Comparison of ENCODE assay signal across 28 cellular contexts in the genomic region with DNA sequence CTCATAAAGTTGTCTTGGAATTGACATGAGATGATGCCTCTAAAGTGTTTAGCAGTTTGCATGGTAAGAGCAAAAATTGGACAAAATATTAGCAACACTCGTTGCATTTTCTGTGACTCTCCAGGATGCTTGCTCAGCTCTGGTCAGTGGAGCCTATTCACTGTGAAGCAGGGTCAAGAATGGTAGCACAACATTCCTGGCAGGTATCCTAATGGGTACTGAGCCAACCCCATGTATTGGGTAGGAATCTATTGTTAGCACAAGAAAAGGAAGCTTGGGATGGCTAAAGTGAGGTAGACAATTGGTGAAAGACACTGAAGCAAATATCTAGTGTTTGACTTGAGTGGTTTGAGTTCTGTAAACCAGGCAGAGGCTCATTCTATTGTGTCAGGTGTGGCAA. TPM values are rescaled to one million over a fixed set of nuclear protein-coding genes. Genes with fewer than 3 reads are reported as not detected.
A peak's percentile ranks its signal among the peaks of the same experiment; 100 is the strongest.
DNase-seq lines count a peak whose midpoint lies in the region; ATAC-seq, FAIRE-seq and TF ChIP-seq lines count a peak whose summit lies in the region.
"Had no signal": no experiment of that assay in that cellular context is flagged by ENCODE, and none has a peak within 500 bp of the region (broad histone marks: within the 10 kb centered on the region; RNA-seq: fewer than 3 reads in every experiment).

No MANE protein-coding gene starts in this region.

- peaks cover 6% of the 10 kb centered on the region for H3K27me3 Mint-ChIP-seq in brain
- H3K27me3 Mint-ChIP-seq: T-helper 17 cell had no signal

- H3K27ac ChIP-seq in A549 (peak overlapping the region in 1 of 2 experiments; percentile 88; a peak in 3 of 6 replicates), vagina (no peak overlapping the region), right atrium auricular region (no peak overlapping the region)
- H3K27ac ChIP-seq: SJCRH30, skin epidermis had no signal

- peak overlapping the region in 1 of 5 experiments; percentile 15 for H3K4me3 Mint-ChIP-seq in brain
- H3K4me3 Mint-ChIP-seq: activated CD4-positive, alpha-beta memory T cell treated with anti-CD3 and anti-CD28 coated beads for 36 hours; IgD-negative memory B cell; natural killer cell treated with Interleukin-12 subunit alpha and Interleukin-12 subunit beta and Interleukin-15 and Interleukin-18, amount 100 ng/mL, for 72 hours; T-helper 17 cell had no signal

- H3K4me1 ChIP-seq in A549 = peaks cover 17% of the 10 kb centered on the region
- peaks cover 17% of the 10 kb centered on the region for H3K4me1 ChIP-seq in vagina
- H3K4me1 ChIP-seq in right atrium auricular region = peaks cover 0 to 13% of the 10 kb centered on the region in 2 donors

- CTCF ChIA-PET in A549 (lab: Yijun Ruan, JAX) = interaction anchor here (1.1 to 5.2 kb wide), 5 partner anchors 8 to 970 kb away, joined by 3 to 21 read pairs (median 12); no protein-coding TSS in a partner anchor

- no peak for TF ChIP-seq CTCF in A549 (IDR thresholded peaks at IDR 0.05)
- TF ChIP-seq CTCF in brain (conservative IDR thresholded peaks at IDR 0.05) = no peak
- TF ChIP-seq CTCF in vagina (IDR thresholded peaks at IDR 0.05) = no peak
- no peak for TF ChIP-seq CTCF in right atrium auricular region (IDR thresholded peaks at IDR 0.05)

- WGBS in A549 (ENCODE audit: missing lambda C conversion rate) = 67% methylated on average over 1 of the region's 1 CpG

- no peak overlapping the region for H3K4me3 ChIP-seq in A549
- no peak overlapping the region for H3K4me3 ChIP-seq in vagina
- H3K4me3 ChIP-seq in right atrium auricular region = no peak overlapping the region
- H3K4me3 ChIP-seq: SJCRH30, skin epidermis, stomach had no signal

- H3K4me2 ChIP-seq in A549 = no peak overlapping the region

- no peaks in the 10 kb centered on the region for H3K27me3 ChIP-seq in vagina
- no peaks in the 10 kb centered on the region for H3K27me3 ChIP-seq in right atrium auricular region
- H3K27me3 ChIP-seq: SJCRH30, stomach had no signal

- peaks cover 42% of the 10 kb centered on the region for H3K4me1 Mint-ChIP-seq in brain

- POLR2A ChIA-PET in A549 (lab: Yijun Ruan, JAX) = no interaction called here

- H3K27ac Mint-ChIP-seq in brain = peak overlapping the region in 3 of 5 experiments; percentile 12 to 66 (median 36)
- H3K27ac Mint-ChIP-seq: activated CD4-positive, alpha-beta memory T cell treated with anti-CD3 and anti-CD28 coated beads for 36 hours; IgD-negative memory B cell; natural killer cell treated with Interleukin-12 subunit alpha and Interleukin-12 subunit beta and Interleukin-15 and Interleukin-18, amount 100 ng/mL, for 72 hours had no signal

- intact Hi-C loops in vagina (cut with DNase I) = no loop called here

- ATAC-seq in A549 = no peak
- no peak for ATAC-seq in HG02678 (IDR thresholded peaks at IDR 0.05; ENCODE audit: unreplicated experiment)
- ATAC-seq in HG03108 (IDR thresholded peaks at IDR 0.05; ENCODE audit: unreplicated experiment) = no peak
- ATAC-seq: natural killer cell treated with Interleukin-12 subunit alpha and Interleukin-12 subunit beta and Interleukin-15 and Interleukin-18, amount 100 ng/mL, for 72 hours; T-helper 17 cell had no signal

- TF ChIP-seq POLR2A in A549 (IDR thresholded peaks at IDR 0.05; ENCODE audit: low read length) (no peak), vagina (IDR thresholded peaks at IDR 0.05) (no peak)

- H3K9me3 Mint-ChIP-seq in brain = peaks cover 0 to 5% (median 0%) of the 10 kb centered on the region in 5 experiments
- H3K9me3 Mint-ChIP-seq: activated CD4-positive, alpha-beta memory T cell treated with anti-CD3 and anti-CD28 coated beads for 36 hours; IgD-negative memory B cell; natural killer cell treated with Interleukin-12 subunit alpha and Interleukin-12 subunit beta and Interleukin-15 and Interleukin-18, amount 100 ng/mL, for 72 hours had no signal

- TF ChIP-seq EP300 in A549 (IDR thresholded peaks at IDR 0.05) (no peak), Ishikawa (IDR thresholded peaks at IDR 0.05; ENCODE audit: borderline replicate concordance) (peak; percentile 31; the same call in 1 of the 2 replicates)

- H3K9me3 ChIP-seq in A549 = no peaks in the 10 kb centered on the region
- H3K9me3 ChIP-seq in vagina = no peaks in the 10 kb centered on the region
- no peaks in the 10 kb centered on the region for H3K9me3 ChIP-seq in right atrium auricular region
- H3K9me3 ChIP-seq: SJCRH30, stomach had no signal

- DNase-seq in A549 (ENCODE audit: low read depth in 1 of 2, low spot score in 1 of 2) (no peak), myocyte (ENCODE audit: low read depth) (peak; percentile 24), vagina (ENCODE audit: extremely low spot score in 2 of 2) (no peak), right atrium auricular region (ENCODE audit: low spot score) (no peak)
- DNase-seq: activated CD4-positive, alpha-beta memory T cell treated with anti-CD3 and anti-CD28 coated beads for 36 hours; activated naive CD4-positive, alpha-beta T cell; activated T-cell treated with anti-CD3 and anti-CD28 coated beads, Interleukin-2, amount 50 U/mL, for 1 hour; amygdala; HCEC 1CT; NCI-H1105; NCI-H2171; NCI-H526 treated with DMSO at 0.1 percent for 48 hours; OCI-M1; stimulated activated CD4-positive, alpha-beta T cell treated with anti-CD3 and anti-CD28 coated beads, Interleukin-2, amount 100 ng/mL, for 48 hours; stomach; T-helper 17 cell had no signal

- TF ChIP-seq RAD21 in A549 (conservative IDR thresholded peaks at IDR 0.05 in 1 of 2, IDR thresholded peaks at IDR 0.05 in 1 of 2) (no peak), Ishikawa (IDR thresholded peaks at IDR 0.05; ENCODE audit: low read depth) (no peak)

- no peaks in the 10 kb centered on the region for H3K36me3 ChIP-seq in vagina
- no peaks in the 10 kb centered on the region for H3K36me3 ChIP-seq in right atrium auricular region
- H3K36me3 ChIP-seq: SJCRH30, stomach had no signal

- H3K36me3 Mint-ChIP-seq in brain = no peaks in the 10 kb centered on the region
- H3K36me3 Mint-ChIP-seq: activated CD4-positive, alpha-beta memory T cell treated with anti-CD3 and anti-CD28 coated beads for 36 hours; IgD-negative memory B cell; natural killer cell treated with Interleukin-12 subunit alpha and Interleukin-12 subunit beta and Interleukin-15 and Interleukin-18, amount 100 ng/mL, for 72 hours had no signal

- peak; percentile 28 for FAIRE-seq in A549 (lab: Jason Lieb, UNC)
- FAIRE-seq: GM12892, keratinocyte had no signal

TF ChIP-seq in A549, 52 proteins besides CTCF, POLR2A, EP300 and RAD21:
- TF ChIP-seq ZSCAN20 (CRISPR knock-in tag; IDR thresholded peaks at IDR 0.05) (no peak), SREBF2 (IDR thresholded peaks at IDR 0.05) (no peak)
TF ChIP-seq in A549: peak in this region for 0.

TF ChIP-seq in Ishikawa, 13 proteins besides CTCF, POLR2A, EP300 and RAD21:
- TF ChIP-seq NFIC (IDR thresholded peaks at IDR 0.05) (peak; percentile 61), TEAD4 (IDR thresholded peaks at IDR 0.05) (peak; percentile 52; the same call in 1 of the 2 replicates), TAF1 (IDR thresholded peaks at IDR 0.05; ENCODE audit: low read depth) (no peak), YY1 (IDR thresholded peaks at IDR 0.05; ENCODE audit: low read depth) (no peak)
- TF ChIP-seq, protein P1, sequence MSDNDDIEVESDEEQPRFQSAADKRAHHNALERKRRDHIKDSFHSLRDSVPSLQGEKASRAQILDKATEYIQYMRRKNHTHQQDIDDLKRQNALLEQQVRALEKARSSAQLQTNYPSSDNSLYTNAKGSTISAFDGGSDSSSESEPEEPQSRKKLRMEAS (IDR thresholded peaks at IDR 0.05) = no peak

RNA-seq across cellular contexts. Expression of a gene that starts 10.4 kb away (rescaled TPM):
- polyA plus RNA-seq in A549 (2011; rRNA removed) = 0.06 TPM in 1 of 2 replicates, not detected in the other
- polyA plus RNA-seq in A549 (2012; cell fraction: cytosol; rRNA removed) = 0.03 and 0.04 TPM in 2 replicates
- polyA plus RNA-seq in A549 (2012; cell fraction: nucleus; rRNA removed) = 0.02 and 0.06 TPM in 2 replicates
- 0.06 to 0.11 TPM (median 0.09 TPM) in 3 replicates for polyA plus RNA-seq in A549 (2017; fragmentation: RNase III; extraction: RNeasy Plus Mini Kit Qiagen cat#74134 plus additional on column Dnase treatment)
- polyA minus RNA-seq in A549 (2011; rRNA and poly(A)+ RNA removed) = 0.44 TPM in 1 of 2 replicates, not detected in the other
- not detected for polyA plus RNA-seq in brain (ENCODE audit: insufficient read depth, low read depth, low replicate concordance)
- not detected in 2 replicates for total RNA-seq in myocyte
- not detected for polyA plus RNA-seq in myocyte (2012)
- not detected for total RNA-seq in vagina
- total RNA-seq in right atrium auricular region = under 1 TPM in 1 of 2 donors, not detected in 1; 0.12 TPM
- total RNA-seq: activated CD4-positive, alpha-beta memory T cell treated with anti-CD3 and anti-CD28 coated beads for 36 hours; natural killer cell treated with Interleukin-12 subunit alpha and Interleukin-12 subunit beta and Interleukin-15 and Interleukin-18, amount 100 ng/mL, for 72 hours; posterior vena cava; SJCRH30; stomach; T-helper 17 cell; ureter had no signal
- polyA plus RNA-seq: IgD-negative memory B cell had no signal
